Comparison of ENCODE assay signal across 8 cellular contexts in the genomic region with DNA sequence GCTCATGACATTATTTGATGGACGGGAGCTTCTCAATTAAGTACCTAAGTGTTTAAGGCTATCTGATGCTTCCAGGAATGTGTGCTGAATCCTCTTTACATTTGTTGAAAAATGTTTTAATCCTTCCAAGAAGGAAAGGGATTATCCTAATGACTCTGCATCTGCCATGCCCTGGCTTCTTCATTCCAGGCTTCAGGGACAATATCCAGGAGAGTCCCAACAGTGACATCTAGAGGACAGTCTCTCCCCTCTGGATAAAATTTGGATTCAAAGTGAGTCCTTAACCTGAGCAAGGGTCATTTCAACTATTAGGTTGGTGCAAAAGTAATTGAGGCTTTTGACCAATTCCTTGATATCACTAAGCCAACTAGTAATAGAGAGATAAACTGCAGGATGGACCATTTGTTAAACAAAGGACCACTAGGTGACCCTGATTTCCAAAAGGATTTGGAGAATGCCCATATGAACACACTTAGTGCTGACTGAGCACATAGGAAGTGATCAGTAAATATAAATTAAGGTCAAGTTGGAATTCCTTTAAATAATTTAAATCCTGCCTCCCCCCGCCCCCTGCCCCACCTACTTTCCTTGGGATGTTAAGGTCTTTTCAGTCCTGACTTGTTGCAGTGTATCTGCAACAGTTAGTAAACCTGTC. TPM values are rescaled to one million over a fixed set of nuclear protein-coding genes. Genes with fewer than 3 reads are reported as not detected.
A peak's percentile ranks its signal among the peaks of the same experiment; 100 is the strongest.
DNase-seq lines count a peak whose midpoint lies in the region; ATAC-seq and TF ChIP-seq lines count a peak whose summit lies in the region.

No MANE protein-coding gene starts in this region.

- ATAC-seq in HG02610 (IDR thresholded peaks at IDR 0.05; ENCODE audit: unreplicated experiment) (no peak), GM21528 (IDR thresholded peaks at IDR 0.05; ENCODE audit: low FRiP score, unreplicated experiment) (no peak)

- H3K4me1 Mint-ChIP-seq in osteocyte (ENCODE audit: unreplicated experiment), result peaks cover 23% of the 10 kb centered on the region

- H3K9ac ChIP-seq in fibroblast of lung (ENCODE audit: insufficient read depth, low read length), result no peak overlapping the region

- H3K9me3 ChIP-seq in fibroblast of lung (ENCODE audit: control insufficient read depth, insufficient read depth, low read depth, low read length), result no peaks in the 10 kb centered on the region

- H4K20me1 ChIP-seq in fibroblast of lung (ENCODE audit: control insufficient read depth, extremely low read depth, insufficient read depth, low read length), result no peaks in the 10 kb centered on the region

- no peaks in the 10 kb centered on the region for H3K9me3 Mint-ChIP-seq in osteocyte (ENCODE audit: unreplicated experiment)

- H3K36me3 Mint-ChIP-seq in osteocyte (ENCODE audit: unreplicated experiment), result no peaks in the 10 kb centered on the region

- TF ChIP-seq CTCF in fibroblast of lung (conservative IDR thresholded peaks at IDR 0.05 in 1 of 2, IDR thresholded peaks at IDR 0.05 in 1 of 2; ENCODE audit: low read depth in 1 of 2, low read length in 2 of 2) (peak; percentile 78 to 85), osteocyte (IDR thresholded peaks at IDR 0.05) (peak; percentile 86)

- H3K27me3 Mint-ChIP-seq in osteocyte (ENCODE audit: unreplicated experiment), result peaks cover 14% of the 10 kb centered on the region

- H2AFZ ChIP-seq in fibroblast of lung (ENCODE audit: low read length), result no peak overlapping the region

- no peak overlapping the region for H3K4me2 ChIP-seq in fibroblast of lung (ENCODE audit: extremely low read depth, insufficient read depth, low read length)

- no peaks in the 10 kb centered on the region for H3K27me3 ChIP-seq in fibroblast of lung (ENCODE audit: control insufficient read depth, insufficient read depth, low read length)

- H3K4me1 ChIP-seq in fibroblast of lung (ENCODE audit: control insufficient read depth, extremely low read depth, insufficient read depth, low read length), result no peaks in the 10 kb centered on the region

- no peaks in the 10 kb centered on the region for H3K36me3 ChIP-seq in fibroblast of lung (ENCODE audit: control insufficient read depth, insufficient read depth, low read length)

- in situ Hi-C loops in SK-MEL-5 (cut with HindIII; ENCODE audit: low pct_unique_long_range_greater_than_20kb, low sequenced_read_pairs), result no loop called here

- DNase-seq in DMS79 (lab: John Stamatoyannopoulos, UW) (peak; percentile 43), LHCN-M2 (ENCODE audit: low read depth) (peak; percentile 61), SK-MEL-5 (ENCODE audit: low read depth, low spot score) (peak; percentile 73), fibroblast of lung (ENCODE audit: low read depth in 2 of 2) (peak; percentile 35 to 60), osteocyte (ENCODE audit: extremely low spot score, unreplicated experiment) (peak; percentile 5), GF-D8 (lab: John Stamatoyannopoulos, UW) (no peak)

- no peak overlapping the region for H3K4me3 ChIP-seq in fibroblast of lung (replicated peaks in 1 of 4; ENCODE audit: control extremely low read depth in 1 of 4, insufficient read depth in 1 of 4, low read depth in 3 of 4, low read length in 4 of 4)

- no peaks in the 10 kb centered on the region for H3K79me2 ChIP-seq in fibroblast of lung (ENCODE audit: control insufficient read depth, insufficient read depth, low read length)

- H3K27ac Mint-ChIP-seq in osteocyte (ENCODE audit: unreplicated experiment), result no peak overlapping the region

- H3K27ac ChIP-seq in fibroblast of lung (ENCODE audit: insufficient read depth, low read length), result no peak overlapping the region

- H3K4me3 Mint-ChIP-seq in osteocyte (ENCODE audit: unreplicated experiment), result no peak overlapping the region

RNA-seq across cellular contexts. Expression of a gene that starts 19.1 kb away (rescaled TPM):
- total RNA-seq in LHCN-M2 (2014; rRNA removed) (not detected in 2 replicates), fibroblast of lung (not detected in 2 replicates), osteocyte (not detected in 2 replicates)
- polyA plus RNA-seq in LHCN-M2 (2012), result not detected
- not detected in 2 replicates for total RNA-seq in SK-MEL-5 (2014; rRNA removed; shearing (Covaris generic))
- polyA plus RNA-seq in SK-MEL-5 (2015; cell fraction: cytosol; rRNA removed), result not detected in 2 replicates
- 0.41 TPM in 1 of 2 replicates, not detected in the other for polyA plus RNA-seq in SK-MEL-5 (2015; cell fraction: nucleus; rRNA removed)
- not detected in 2 replicates for polyA plus RNA-seq in fibroblast of lung
- polyA plus RNA-seq in fibroblast of lung (2012), result not detected in 2 replicates
- not detected in 2 replicates for polyA minus RNA-seq in fibroblast of lung (ENCODE audit: low replicate concordance)
